20 cellular contexts compared by ENCODE assay signal in genomic region chr13:35484384-35484783, GRCh38.
"Had no signal": no experiment of that assay in that cellular context is flagged by ENCODE, and none has a peak within 500 bp of the region (broad histone marks: within the 10 kb centered on the region; RNA-seq: fewer than 3 reads in every experiment).

No MANE protein-coding gene starts in this region.

- H3K9me3 ChIP-seq: ascending aorta, heart right ventricle, right lobe of liver, spleen had no signal

- DNase-seq: activated CD4-positive, alpha-beta memory T cell treated with anti-CD3 and anti-CD28 coated beads, Interleukin-2, amount 10 ng/mL, durations not matched to agents 7 days and 5 days; activated CD4-positive, alpha-beta T cell treated with anti-CD3 and anti-CD28 coated beads for 36 hours; activated T-cell treated with anti-CD3 and anti-CD28 coated beads, Interleukin-2, amount 50 U/mL, for 72 hours; foreskin melanocyte; heart right ventricle; kidney; left ventricle myocardium superior; mesenchymal stem cell; occipital lobe; right lobe of liver; spleen; stimulated activated CD4-positive, alpha-beta T cell treated with anti-CD3 and anti-CD28 coated beads, Interleukin-1b, Interleukin-23, amount 100 ng/mL, for 48 hours; stimulated activated naive B cell treated with anti-CD40 and anti-IgM and Interleukin-4, amounts not matched to agents 10 μg/mL and 1 μg/mL and 100 μg/mL, for 72 hours; substantia nigra; trophoblast cell had no signal

- H3K27ac ChIP-seq: ascending aorta, heart right ventricle, right lobe of liver, spleen, VCaP had no signal

- H3K4me1 ChIP-seq: ascending aorta, heart right ventricle, right lobe of liver, spleen had no signal

- FAIRE-seq: endothelial cell of umbilical vein had no signal

- H3K36me3 ChIP-seq: ascending aorta, heart right ventricle, right lobe of liver, spleen had no signal

- H3K4me3 ChIP-seq: ascending aorta, heart right ventricle, right lobe of liver, spleen had no signal

- H3K27ac Mint-ChIP-seq: activated CD4-positive, alpha-beta memory T cell treated with anti-CD3 and anti-CD28 coated beads, Interleukin-2, amount 10 ng/mL, durations not matched to agents 7 days and 5 days; activated CD4-positive, alpha-beta T cell treated with anti-CD3 and anti-CD28 coated beads for 36 hours; activated T-cell treated with anti-CD3 and anti-CD28 coated beads, Interleukin-2, amount 50 U/mL, for 72 hours; natural killer cell treated with Interleukin-12 subunit alpha and Interleukin-12 subunit beta and Interleukin-15 and Interleukin-18, amount 100 ng/mL, for 72 hours; progenitor cell of endocrine pancreas; stimulated activated naive B cell treated with anti-CD40 and anti-IgM and Interleukin-4, amounts not matched to agents 10 μg/mL and 1 μg/mL and 100 μg/mL, for 72 hours had no signal

- H3K4me1 Mint-ChIP-seq: activated CD4-positive, alpha-beta memory T cell treated with anti-CD3 and anti-CD28 coated beads, Interleukin-2, amount 10 ng/mL, durations not matched to agents 7 days and 5 days; activated CD4-positive, alpha-beta T cell treated with anti-CD3 and anti-CD28 coated beads for 36 hours; stimulated activated naive B cell treated with anti-CD40 and anti-IgM and Interleukin-4, amounts not matched to agents 10 μg/mL and 1 μg/mL and 100 μg/mL, for 72 hours had no signal

- H3K36me3 Mint-ChIP-seq: natural killer cell treated with Interleukin-12 subunit alpha and Interleukin-12 subunit beta and Interleukin-15 and Interleukin-18, amount 100 ng/mL, for 72 hours; stimulated activated naive B cell treated with anti-CD40 and anti-IgM and Interleukin-4, amounts not matched to agents 10 μg/mL and 1 μg/mL and 100 μg/mL, for 72 hours had no signal

- H3K4me3 Mint-ChIP-seq: activated CD4-positive, alpha-beta memory T cell treated with anti-CD3 and anti-CD28 coated beads, Interleukin-2, amount 10 ng/mL, durations not matched to agents 7 days and 5 days; activated CD4-positive, alpha-beta T cell treated with anti-CD3 and anti-CD28 coated beads for 36 hours; activated T-cell treated with anti-CD3 and anti-CD28 coated beads, Interleukin-2, amount 50 U/mL, for 72 hours; natural killer cell treated with Interleukin-12 subunit alpha and Interleukin-12 subunit beta and Interleukin-15 and Interleukin-18, amount 100 ng/mL, for 72 hours; stimulated activated naive B cell treated with anti-CD40 and anti-IgM and Interleukin-4, amounts not matched to agents 10 μg/mL and 1 μg/mL and 100 μg/mL, for 72 hours had no signal

- H3K27me3 ChIP-seq: ascending aorta, right lobe of liver had no signal

- H3K9me3 Mint-ChIP-seq: activated CD4-positive, alpha-beta memory T cell treated with anti-CD3 and anti-CD28 coated beads, Interleukin-2, amount 10 ng/mL, durations not matched to agents 7 days and 5 days; activated T-cell treated with anti-CD3 and anti-CD28 coated beads, Interleukin-2, amount 50 U/mL, for 72 hours; natural killer cell treated with Interleukin-12 subunit alpha and Interleukin-12 subunit beta and Interleukin-15 and Interleukin-18, amount 100 ng/mL, for 72 hours; stimulated activated naive B cell treated with anti-CD40 and anti-IgM and Interleukin-4, amounts not matched to agents 10 μg/mL and 1 μg/mL and 100 μg/mL, for 72 hours had no signal
